2 cellular contexts compared by ENCODE assay signal in genomic region chr12:124949066-124949465, GRCh38.
TF ChIP-seq lines count a peak whose summit lies in the region.

No MANE protein-coding gene starts in this region.

TF ChIP-seq in SK-N-SH, 30 proteins besides CTCF, POLR2A, EP300 and RAD21 (continued from another document):
- TF ChIP-seq ZBTB33 (IDR thresholded peaks at IDR 0.05; ENCODE audit: borderline replicate concordance, low read depth): no peak
- TF ChIP-seq TCF12 (IDR thresholded peaks at IDR 0.05): no peak
- TF ChIP-seq FOSL2 (IDR thresholded peaks at IDR 0.05; ENCODE audit: borderline replicate concordance, low read depth): no peak

TF ChIP-seq in SK-N-SH treated with all-trans-retinoic acid at 6 μM for 48 hours, 23 proteins besides CTCF, POLR2A, EP300 and RAD21 (continued from another document):
- TF ChIP-seq TSHZ2 (CRISPR knock-in tag; IDR thresholded peaks at IDR 0.05): no peak
- no peak for TF ChIP-seq ISL1 (CRISPR knock-in tag; IDR thresholded peaks at IDR 0.05)
- no peak for TF ChIP-seq ZNF8 (CRISPR knock-in tag; IDR thresholded peaks at IDR 0.05)
- TF ChIP-seq GLIS3 (CRISPR knock-in tag; IDR thresholded peaks at IDR 0.05): no peak
- no peak for TF ChIP-seq ZNF565 (CRISPR knock-in tag; conservative IDR thresholded peaks at IDR 0.05; ENCODE audit: low read depth)
- no peak for TF ChIP-seq RARB (CRISPR knock-in tag; IDR thresholded peaks at IDR 0.05)
- TF ChIP-seq, protein P1, sequence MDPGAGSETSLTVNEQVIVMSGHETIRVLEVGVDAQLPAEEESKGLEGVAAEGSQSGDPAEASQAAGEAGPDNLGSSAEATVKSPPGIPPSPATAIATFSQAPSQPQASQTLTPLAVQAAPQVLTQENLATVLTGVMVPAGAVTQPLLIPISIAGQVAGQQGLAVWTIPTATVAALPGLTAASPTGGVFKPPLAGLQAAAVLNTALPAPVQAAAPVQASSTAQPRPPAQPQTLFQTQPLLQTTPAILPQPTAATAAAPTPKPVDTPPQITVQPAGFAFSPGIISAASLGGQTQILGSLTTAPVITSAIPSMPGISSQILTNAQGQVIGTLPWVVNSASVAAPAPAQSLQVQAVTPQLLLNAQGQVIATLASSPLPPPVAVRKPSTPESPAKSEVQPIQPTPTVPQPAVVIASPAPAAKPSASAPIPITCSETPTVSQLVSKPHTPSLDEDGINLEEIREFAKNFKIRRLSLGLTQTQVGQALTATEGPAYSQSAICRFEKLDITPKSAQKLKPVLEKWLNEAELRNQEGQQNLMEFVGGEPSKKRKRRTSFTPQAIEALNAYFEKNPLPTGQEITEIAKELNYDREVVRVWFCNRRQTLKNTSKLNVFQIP (CRISPR knock-in tag; IDR thresholded peaks at IDR 0.05; ENCODE audit: borderline replicate concordance, low read depth): no peak
- no peak for TF ChIP-seq ZFP3 (CRISPR knock-in tag; IDR thresholded peaks at IDR 0.05)
